In the genomic region with DNA sequence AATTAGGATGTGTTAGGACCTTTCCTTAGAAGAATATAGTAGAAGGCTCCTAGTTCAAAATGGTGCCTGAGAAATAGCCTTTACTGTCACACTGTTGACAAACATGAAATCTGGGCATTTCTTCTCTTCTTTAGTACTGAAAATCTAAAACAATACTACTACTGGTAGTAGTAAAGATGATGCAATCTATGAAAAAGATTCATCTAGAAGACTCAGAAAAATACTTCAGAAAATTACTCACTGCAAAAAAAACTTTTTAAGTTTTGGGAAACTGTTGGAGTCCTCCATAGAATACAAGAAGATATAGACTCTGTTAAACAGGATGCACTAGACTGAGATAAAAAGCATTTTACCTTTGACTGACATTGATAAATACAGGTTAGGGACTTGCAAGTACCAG, we compare ENCODE assay signal across 32 cellular contexts.
"Had no signal": no experiment of that assay in that cellular context is flagged by ENCODE, and none has a peak within 500 bp of the region (broad histone marks: within the 10 kb centered on the region; RNA-seq: fewer than 3 reads in every experiment).

No MANE protein-coding gene starts in this region.

- H3K4me3 ChIP-seq: ascending aorta, cardiac muscle cell, colonic mucosa, Peyer's patch had no signal

- H3K4me3 Mint-ChIP-seq: activated CD4-positive, alpha-beta T cell treated with anti-CD3 and anti-CD28 coated beads, Interleukin-2, amount 10 ng/mL, durations not matched to agents 24 days and 14 days; activated CD8-positive, alpha-beta T cell treated with anti-CD3 and anti-CD28 coated beads, Interleukin-2, amount 10 ng/mL, durations not matched to agents 7 days and 5 days; activated naive CD4-positive, alpha-beta T cell treated with anti-CD3 and anti-CD28 coated beads, Interleukin-2, amount 50 U/mL, for 24 hours; activated naive CD8-positive, alpha-beta T cell treated with anti-CD3 and anti-CD28 coated beads, Interleukin-2, amount 10 ng/mL, durations not matched to agents 7 days and 5 days; activated T-cell treated with anti-CD3 and anti-CD28 coated beads, Interleukin-2, amount 50 U/mL, for 4 hours; central memory CD8-positive, alpha-beta T cell had no signal

- H3K9me3 Mint-ChIP-seq: activated naive CD8-positive, alpha-beta T cell treated with anti-CD3 and anti-CD28 coated beads, Interleukin-2, amount 10 ng/mL, durations not matched to agents 7 days and 5 days; central memory CD8-positive, alpha-beta T cell had no signal

- H3K27me3 Mint-ChIP-seq: activated CD4-positive, alpha-beta T cell treated with anti-CD3 and anti-CD28 coated beads, Interleukin-2, amount 10 ng/mL, durations not matched to agents 24 days and 14 days; activated naive CD4-positive, alpha-beta T cell treated with anti-CD3 and anti-CD28 coated beads, Interleukin-2, amount 50 U/mL, for 24 hours; activated naive CD8-positive, alpha-beta T cell treated with anti-CD3 and anti-CD28 coated beads, Interleukin-2, amount 10 ng/mL, durations not matched to agents 7 days and 5 days; central memory CD8-positive, alpha-beta T cell had no signal

- DNase-seq: activated CD4-positive, alpha-beta T cell treated with anti-CD3 and anti-CD28 coated beads, Interleukin-2, amount 10 ng/mL, durations not matched to agents 24 days and 14 days; activated CD4-positive, alpha-beta T cell treated with anti-CD3 and anti-CD28 coated beads, Interleukin-2, amount 50 U/mL, for 4 hours; activated CD8-positive, alpha-beta T cell treated with anti-CD3 and anti-CD28 coated beads, Interleukin-2, amount 10 ng/mL, durations not matched to agents 7 days and 5 days; activated effector memory CD4-positive, alpha-beta T cell treated with Interleukin-2 at 50 U/mL for 16 hours; activated naive CD8-positive, alpha-beta T cell treated with anti-CD3 and anti-CD28 coated beads, Interleukin-2, amount 10 ng/mL, durations not matched to agents 7 days and 5 days; activated T-cell treated with anti-CD3 and anti-CD28 coated beads, Interleukin-2, amount 50 U/mL, for 4 hours; amygdala; colonic mucosa; NCI-H1092 treated with DMSO at 0.1 percent for 48 hours; NCI-H1417; NCI-H146; NCI-H187 treated with DMSO at 0.1 percent for 48 hours; NCI-H2081; NCI-H2171 treated with DMSO at 0.1 percent for 48 hours; NCI-H345; NCI-H524 treated with DMSO at 0.1 percent for 48 hours; NCI-H748 treated with DMSO at 0.1 percent for 48 hours; NK-92 treated with Interleukin-12 subunit alpha and Interleukin-12 subunit beta, amount 100 ng/mL, for 24 hours; PC-3; Peyer's patch; RPMI8226; SHP77 treated with DMSO at 0.1 percent for 48 hours; SW 1271; T-helper 1 cell; T-helper 2 cell; T-helper 9 cell; WERI-Rb-1 had no signal

- H3K4me1 ChIP-seq: ascending aorta, colonic mucosa, Peyer's patch had no signal

- H3K9me3 ChIP-seq: colonic mucosa, Peyer's patch had no signal

- H3K27me3 ChIP-seq: ascending aorta, cardiac muscle cell, colonic mucosa, Peyer's patch had no signal

- ATAC-seq: activated CD8-positive, alpha-beta T cell treated with anti-CD3 and anti-CD28 coated beads, Interleukin-2, amount 10 ng/mL, durations not matched to agents 7 days and 5 days; activated T-cell treated with anti-CD3 and anti-CD28 coated beads, Interleukin-2, amount 50 U/mL, for 4 hours; PC-3 had no signal

- H3K27ac ChIP-seq: ascending aorta, cardiac muscle cell, colonic mucosa, KMS-11, Peyer's patch, WERI-Rb-1 had no signal

- H3K27ac Mint-ChIP-seq: activated CD4-positive, alpha-beta T cell treated with anti-CD3 and anti-CD28 coated beads, Interleukin-2, amount 10 ng/mL, durations not matched to agents 24 days and 14 days; activated CD8-positive, alpha-beta T cell treated with anti-CD3 and anti-CD28 coated beads, Interleukin-2, amount 10 ng/mL, durations not matched to agents 7 days and 5 days; activated naive CD4-positive, alpha-beta T cell treated with anti-CD3 and anti-CD28 coated beads, Interleukin-2, amount 50 U/mL, for 24 hours; activated naive CD8-positive, alpha-beta T cell treated with anti-CD3 and anti-CD28 coated beads, Interleukin-2, amount 10 ng/mL, durations not matched to agents 7 days and 5 days had no signal

- H3K4me1 Mint-ChIP-seq: activated CD4-positive, alpha-beta T cell treated with anti-CD3 and anti-CD28 coated beads, Interleukin-2, amount 10 ng/mL, durations not matched to agents 24 days and 14 days; activated naive CD4-positive, alpha-beta T cell treated with anti-CD3 and anti-CD28 coated beads, Interleukin-2, amount 50 U/mL, for 24 hours had no signal
